8 cellular contexts compared by ENCODE assay signal in genomic region chr15:67543348-67543718, GRCh38. TPM values are rescaled to one million over a fixed set of nuclear protein-coding genes. Genes with fewer than 3 reads are reported as not detected.
DNase-seq lines count a peak whose midpoint lies in the region; ATAC-seq and TF ChIP-seq lines count a peak whose summit lies in the region.

No MANE protein-coding gene starts in this region.

- H3K36me3 ChIP-seq in ACC112 (ENCODE audit: insufficient read depth, low read length) (no peaks in the 10 kb centered on the region), HUES64 (ENCODE audit: insufficient read depth, low read length) (peaks cover 2% of the 10 kb centered on the region; the same call in 1 of the 2 replicates), testis (ENCODE audit: low read depth, missing control alignments) (no peaks in the 10 kb centered on the region)

- intact Hi-C loops in testis (cut with DNase I; ENCODE audit: low total_unique reads): no loop called here

- H3K79me2 ChIP-seq in ACC112 (ENCODE audit: control insufficient read depth, insufficient read depth, low read length, unreplicated experiment): peaks cover 3% of the 10 kb centered on the region

- peak overlapping the region; percentile 76; the same call in 1 of the 2 replicates for H3K9ac ChIP-seq in HUES64 (ENCODE audit: low read depth, low read length)

- 67% methylated on average over 7 of the region's 7 CpGs for WGBS in HUES64
- 8 to 13% methylated on average over 3 to 7 of the region's 7 CpGs for WGBS in testis, 2 donors

- H2AFZ ChIP-seq in ACC112 (ENCODE audit: low read length, unreplicated experiment): peak overlapping the region; percentile 97

- no peak overlapping the region for H3K27ac ChIP-seq in ACC112 (ENCODE audit: low read depth, low read length)
- H3K27ac ChIP-seq in HUES64 (ENCODE audit: low read depth, low read length): no peak overlapping the region
- peak overlapping the region; percentile 84 to 92 for H3K27ac ChIP-seq in testis

- H3K4me3 ChIP-seq in ACC112 (ENCODE audit: low read depth, low read length): peak overlapping the region; percentile 96
- H3K4me3 ChIP-seq in HUES64 (ENCODE audit: low read length): peak overlapping the region; percentile 94
- H3K4me3 ChIP-seq in testis: peak overlapping the region; percentile 85 to 91

- H3K9me3 ChIP-seq in HUES64 (ENCODE audit: insufficient read depth, low read depth, low read length): no peaks in the 10 kb centered on the region
- H3K9me3 ChIP-seq in testis: no peaks in the 10 kb centered on the region

- DNase-seq in T47D (ENCODE audit: low read depth in 1 of 2, low spot score in 1 of 2): peak; percentile 2 to 13
- peak; percentile 50 for DNase-seq in left lobe of liver (ENCODE audit: low spot score)
- DNase-seq in testis: peak; percentile 63
- DNase-seq in NCI-H2171 (lab: John Stamatoyannopoulos, UW): no peak
- DNase-seq in germinal center (ENCODE audit: low spot score): no peak
- no peak for DNase-seq in SKM-1 (lab: John Stamatoyannopoulos, UW; ENCODE audit: unreplicated experiment)

- TF ChIP-seq POLR2A in testis (IDR thresholded peaks at IDR 0.05): no peak

- H3K27me3 ChIP-seq in ACC112 (ENCODE audit: insufficient read depth, low read length): no peaks in the 10 kb centered on the region
- no peaks in the 10 kb centered on the region for H3K27me3 ChIP-seq in HUES64 (ENCODE audit: insufficient read depth, low read length)
- no peaks in the 10 kb centered on the region for H3K27me3 ChIP-seq in testis

- peaks cover 22% of the 10 kb centered on the region for H3K4me1 ChIP-seq in ACC112 (ENCODE audit: control insufficient read depth, insufficient read depth, low read length, unreplicated experiment)
- H3K4me1 ChIP-seq in HUES64 (ENCODE audit: insufficient read depth, low read length): peaks cover 12% of the 10 kb centered on the region
- H3K4me1 ChIP-seq in testis: peaks cover 12% of the 10 kb centered on the region

- peak; percentile 39 for ATAC-seq in left lobe of liver

- TF ChIP-seq CTCF in testis (IDR thresholded peaks at IDR 0.05): no peak

- in situ Hi-C loops in T47D (cut with HindIII; ENCODE audit: low pct_unique_long_range_greater_than_20kb, low sequenced_read_pairs): no loop called here

RNA-seq across cellular contexts. Expression of gene MAP2K5, which starts 0.8 kb away (rescaled TPM):
- 11.9 TPM for polyA plus RNA-seq in HUES64 (2013, experiment 1 of 2)
- polyA plus RNA-seq in HUES64 (2013, experiment 2 of 2): 22.9 TPM
- total RNA-seq in left lobe of liver: 9.9 TPM
- total RNA-seq in testis: 10 to 100 TPM; 28.0 to 31.2 TPM
- 34.3 TPM for polyA plus RNA-seq in testis (ENCODE audit: insufficient read depth, low read depth, low replicate concordance)

RNA-seq across cellular contexts. Expression of gene C15orf61, which starts 22.4 kb away (rescaled TPM):
- 1.3 TPM for polyA plus RNA-seq in HUES64 (2013, experiment 1 of 2)
- 2.5 TPM for polyA plus RNA-seq in HUES64 (2013, experiment 2 of 2)
- total RNA-seq in left lobe of liver: 2.3 TPM
- 10 to 100 TPM; 24.9 to 28.6 TPM for total RNA-seq in testis
- 42.8 TPM for polyA plus RNA-seq in testis (ENCODE audit: insufficient read depth, low read depth, low replicate concordance)

Comparison
In these comparisons a context has a peak if more than half of its experiments do, and no peak if none do; other contexts are left out.
1. H3K27ac ChIP-seq: peak in testis (2 of 2); none in ACC112 (single experiment) and HUES64 (single experiment).
2. DNase-seq: peak in T47D (2 of 2), left lobe of liver (single experiment) and testis (single experiment); none in NCI-H2171 (single experiment), germinal center (single experiment) and SKM-1 (single experiment).
3. Peak in every context shown above with its lines, with median percentiles within 50 percentile points of each other: H3K4me3 ChIP-seq.